In the genomic region with DNA sequence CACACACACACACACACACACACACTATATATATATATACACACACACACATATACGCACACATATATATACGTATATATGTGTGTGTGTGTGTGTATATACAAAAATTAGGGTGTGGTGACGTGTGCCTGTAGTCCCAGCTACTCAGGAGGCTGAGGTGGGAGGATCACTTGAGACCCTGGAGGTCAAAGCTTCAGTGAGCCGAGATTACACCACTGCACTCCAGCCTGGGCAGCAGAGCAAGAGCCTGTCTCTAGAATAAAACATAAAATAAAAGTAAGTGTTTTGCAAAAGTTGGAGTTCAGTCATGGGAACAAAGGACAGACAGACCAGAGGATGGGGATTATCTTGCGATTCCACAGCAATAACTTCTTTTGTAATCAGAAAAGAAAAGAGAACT, we compare ENCODE assay signal across 35 cellular contexts. TPM values are rescaled to one million over a fixed set of nuclear protein-coding genes. Genes with fewer than 3 reads are reported as not detected.
"Had no signal": no experiment of that assay in that cellular context is flagged by ENCODE, and none has a peak within 500 bp of the region (broad histone marks: within the 10 kb centered on the region; RNA-seq: fewer than 3 reads in every experiment).

No MANE protein-coding gene starts in this region.

- H3K4me1 ChIP-seq: foreskin keratinocyte, prostate gland, vagina had no signal

- H3K27ac Mint-ChIP-seq: dendritic cell treated with granulocyte-macrophage colony-stimulating factor and Interleukin-4, amounts not matched to agents 40 ng/mL and 50 ng/mL, for 4 days; endodermal cell; immature natural killer cell; naive thymus-derived CD8-positive, alpha-beta T cell; stimulated activated memory B cell treated with anti-CD40 and anti-IgM and Interleukin-4, amounts not matched to agents 10 μg/mL and 1 μg/mL and 100 μg/mL, for 72 hours had no signal

- H3K27ac ChIP-seq: colonic mucosa, epithelial cell of prostate, foreskin keratinocyte, heart right ventricle, left ventricle myocardium inferior, lower lobe of right lung, right atrium auricular region, sigmoid colon, tibial nerve, vagina had no signal

- H3K36me3 ChIP-seq: colonic mucosa, heart right ventricle, left ventricle myocardium inferior, lower lobe of right lung, ovary, prostate gland, right atrium auricular region, sigmoid colon, tibial nerve, vagina had no signal

- H3K9me3 Mint-ChIP-seq: central memory CD8-positive, alpha-beta T cell; dendritic cell treated with granulocyte-macrophage colony-stimulating factor and Interleukin-4, amounts not matched to agents 40 ng/mL and 50 ng/mL, for 4 days; immature natural killer cell; naive thymus-derived CD8-positive, alpha-beta T cell; stimulated activated memory B cell treated with anti-CD40 and anti-IgM and Interleukin-4, amounts not matched to agents 10 μg/mL and 1 μg/mL and 100 μg/mL, for 72 hours had no signal

- H3K9me3 ChIP-seq: colonic mucosa, heart right ventricle, left ventricle myocardium inferior, lower lobe of right lung, ovary, prostate gland, right atrium auricular region, sigmoid colon, tibial nerve, vagina had no signal

- H3K27me3 ChIP-seq: colonic mucosa, foreskin keratinocyte, heart right ventricle, ovary, right atrium auricular region, sigmoid colon, tibial nerve, vagina had no signal

- ATAC-seq: esophagus mucosa; foreskin keratinocyte; heart right ventricle; lower lobe of right lung; naive thymus-derived CD8-positive, alpha-beta T cell; stimulated activated memory B cell treated with anti-CD40 and anti-IgM and Interleukin-4, amounts not matched to agents 10 μg/mL and 1 μg/mL and 100 μg/mL, for 72 hours; stimulated activated naive CD8-positive, alpha-beta T cell treated with anti-CD3 and anti-CD28 coated beads, Interleukin-15, Interleukin-2, amounts not matched to agents 100 U/mL and 50 U/mL, for 24 hours had no signal

- DNase-seq: colonic mucosa; effector CD8-positive, alpha-beta T cell; endodermal cell; foreskin keratinocyte; glutamatergic neuron; heart right ventricle; hypothalamus; immature natural killer cell; islet precursor cell; kidney glomerular epithelial cell; left colon; left ventricle myocardium inferior; lower lobe of right lung; naive thymus-derived CD8-positive, alpha-beta T cell; occipital lobe; sigmoid colon; stimulated activated CD4-positive, alpha-beta T cell treated with anti-CD3 and anti-CD28 coated beads, Interleukin-4, amount 100 ng/mL, for 4 hours; stimulated activated naive CD8-positive, alpha-beta T cell treated with anti-CD3 and anti-CD28 coated beads, Interleukin-15, Interleukin-2, amounts not matched to agents 100 U/mL and 50 U/mL, for 24 hours had no signal

- H3K27me3 Mint-ChIP-seq: central memory CD8-positive, alpha-beta T cell; dendritic cell treated with granulocyte-macrophage colony-stimulating factor and Interleukin-4, amounts not matched to agents 40 ng/mL and 50 ng/mL, for 4 days; naive thymus-derived CD8-positive, alpha-beta T cell; stimulated activated memory B cell treated with anti-CD40 and anti-IgM and Interleukin-4, amounts not matched to agents 10 μg/mL and 1 μg/mL and 100 μg/mL, for 72 hours had no signal

- H3K4me3 Mint-ChIP-seq: central memory CD8-positive, alpha-beta T cell; dendritic cell treated with granulocyte-macrophage colony-stimulating factor and Interleukin-4, amounts not matched to agents 40 ng/mL and 50 ng/mL, for 4 days; endodermal cell; immature natural killer cell; naive thymus-derived CD8-positive, alpha-beta T cell; stimulated activated memory B cell treated with anti-CD40 and anti-IgM and Interleukin-4, amounts not matched to agents 10 μg/mL and 1 μg/mL and 100 μg/mL, for 72 hours had no signal

- H3K4me3 ChIP-seq: colonic mucosa, heart right ventricle, left ventricle myocardium inferior, lower lobe of right lung, ovary, prostate gland, right atrium auricular region, sigmoid colon, tibial nerve, vagina had no signal

RNA-seq across cellular contexts. Expression of a gene that starts 10.8 kb away (rescaled TPM):
- total RNA-seq: endodermal cell had no signal
- polyA plus RNA-seq: immature natural killer cell; naive thymus-derived CD8-positive, alpha-beta T cell; neural cell had no signal

RNA-seq across cellular contexts. Expression of a gene that starts 21.4 kb away (rescaled TPM):
- total RNA-seq: chondrocyte; colonic mucosa; endodermal cell; esophagus mucosa; fibroblast of lung; foreskin keratinocyte; left colon; left ventricle myocardium inferior; mesenteric fat pad; myocyte; naive thymus-derived CD8-positive, alpha-beta T cell; occipital lobe; ovary; prostate gland; right atrium auricular region; sigmoid colon; temporal lobe; tibial nerve; ureter; vagina had no signal
- polyA plus RNA-seq: fibroblast of lung; foreskin keratinocyte; immature natural killer cell; naive thymus-derived CD8-positive, alpha-beta T cell; neural cell; ovary had no signal

RNA-seq across cellular contexts. Expression of a gene that starts 33.5 kb away (rescaled TPM):
- total RNA-seq: endodermal cell, foreskin keratinocyte, myocyte, occipital lobe had no signal
- polyA plus RNA-seq: fibroblast of lung, foreskin keratinocyte, neural cell had no signal
